ENCODE assay signal across 8 cellular contexts in the genomic region with DNA sequence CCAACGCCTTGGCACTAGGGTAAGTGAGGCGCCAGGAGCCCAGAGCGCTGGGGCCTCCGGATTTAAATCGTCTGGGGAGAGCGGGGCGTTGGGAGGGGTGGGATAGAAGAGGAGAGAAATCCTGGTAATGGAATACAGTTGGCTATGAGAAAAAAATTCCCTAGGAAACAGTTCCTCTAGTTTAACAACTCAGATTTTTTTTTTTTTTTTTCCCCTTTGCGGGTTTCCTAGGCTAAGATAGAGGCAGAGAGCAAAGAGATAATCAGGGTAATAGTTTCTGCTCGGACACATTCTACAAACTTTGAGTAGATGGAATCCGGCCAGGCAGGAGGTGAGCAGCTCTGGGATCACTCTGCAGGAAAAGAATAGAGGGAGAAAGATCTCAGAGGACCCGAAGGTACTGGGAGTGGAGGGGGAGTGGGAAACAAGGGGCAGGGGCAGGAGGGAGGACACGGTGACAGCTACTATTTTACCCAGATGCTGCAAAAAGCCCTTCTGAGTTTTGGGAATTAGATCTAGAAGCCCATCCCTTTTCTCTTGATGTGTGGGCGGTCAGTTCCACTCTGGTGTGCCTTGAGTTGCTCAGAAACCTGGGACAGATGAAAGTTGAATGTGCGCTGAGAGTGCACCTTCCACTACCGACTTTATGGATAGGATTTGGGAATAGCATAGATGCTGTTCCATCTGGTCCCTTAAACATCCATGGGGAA. TPM values are rescaled to one million over a fixed set of nuclear protein-coding genes. Genes with fewer than 3 reads are reported as not detected.
DNase-seq lines count a peak whose midpoint lies in the region; ATAC-seq and TF ChIP-seq lines count a peak whose summit lies in the region.

No MANE protein-coding gene starts in this region.

- no peaks in the 10 kb centered on the region for H3K27me3 ChIP-seq in IMR-90 (ENCODE audit: control insufficient read depth, insufficient read depth, low read length)
- H3K27me3 ChIP-seq in muscle layer of duodenum (ENCODE audit: low read depth, low read length), result peaks cover 11% of the 10 kb centered on the region

- H3K56ac ChIP-seq in IMR-90 (ENCODE audit: extremely low read depth, insufficient read depth, low read length), result peak overlapping the region; percentile 62; the same call in 1 of the 2 replicates

- peak overlapping the region; percentile 58 for H4K91ac ChIP-seq in IMR-90 (ENCODE audit: insufficient read depth, low read depth, low read length)

- peaks cover 11% of the 10 kb centered on the region; the same call in 1 of the 2 replicates for H4K20me1 ChIP-seq in IMR-90 (ENCODE audit: insufficient read depth, low read length)

- WGBS in IMR-90 (ENCODE audit: extremely low coverage in 2 of 2, insufficient read length in 1 of 2), 2 experiments, result 53% methylated on average over 3 of the region's 15 CpGs; no CpG with 5 or more reads in 1 of the 2 experiments

- peak overlapping the region; percentile 67 for H2AK5ac ChIP-seq in IMR-90 (ENCODE audit: low read depth, low read length)

- H3K4ac ChIP-seq in IMR-90 (ENCODE audit: low read depth, low read length), result peak overlapping the region; percentile 59

- ATAC-seq in IMR-90 (ENCODE audit: low read depth) (0 out of 2 replicates have a peak, but pooled peaks have one; percentile 1), GM21447 (IDR thresholded peaks at IDR 0.05; ENCODE audit: unreplicated experiment) (no peak), GM18870 (IDR thresholded peaks at IDR 0.05; ENCODE audit: unreplicated experiment) (no peak)

- H3K23ac ChIP-seq in IMR-90 (ENCODE audit: low read depth, low read length), result peak overlapping the region; percentile 39; the same call in 1 of the 2 replicates

- peak overlapping the region; percentile 91 for H2AFZ ChIP-seq in IMR-90 (replicated peaks; ENCODE audit: low read length, poor library complexity)

- H3K4me1 ChIP-seq in IMR-90 (ENCODE audit: control insufficient read depth, insufficient read depth, low read length) (peaks cover 10% of the 10 kb centered on the region), muscle layer of duodenum (ENCODE audit: control insufficient read depth in 1 of 2, insufficient read depth in 2 of 2, low read length in 2 of 2) (no peaks in the 10 kb centered on the region)

- H3K4me3 ChIP-seq in IMR-90 (ENCODE audit: insufficient read depth, low read depth, low read length) (peak overlapping the region; percentile 72), muscle layer of duodenum (ENCODE audit: low read depth in 1 of 2, low read length in 2 of 2) (peak overlapping the region; percentile 67 to 74)

- TF ChIP-seq POLR2A in IMR-90 (IDR thresholded peaks at IDR 0.05; ENCODE audit: low read depth, low read length), result no peak

- peak overlapping the region; percentile 88 for H2BK120ac ChIP-seq in IMR-90 (ENCODE audit: low read depth, low read length)

- no peak for TF ChIP-seq CTCF in 22Rv1 (IDR thresholded peaks at IDR 0.05)
- no peak for TF ChIP-seq CTCF in IMR-90 (conservative IDR thresholded peaks at IDR 0.05; ENCODE audit: low read depth, low read length)

- CTCF ChIA-PET in IMR-90 (lab: Yijun Ruan, JAX), result interaction anchor here (1.1 to 1.3 kb wide), 4 partner anchors 55 to 104 kb away, joined by 3 to 7 read pairs (median 4); no protein-coding TSS in a partner anchor

- no peaks in the 10 kb centered on the region for H3K9me3 ChIP-seq in IMR-90 (ENCODE audit: control insufficient read depth, insufficient read depth, low read length)
- H3K9me3 ChIP-seq in muscle layer of duodenum (ENCODE audit: control insufficient read depth in 1 of 2, low read length in 2 of 2), result no peaks in the 10 kb centered on the region

- H2BK5ac ChIP-seq in IMR-90 (ENCODE audit: low read depth, low read length, poor library complexity, severe bottlenecking), result peak overlapping the region; percentile 87

- dilution Hi-C loops in IMR-90 (cut with HindIII; ENCODE audit: low sequenced_read_pairs, unreplicated experiment), result no loop called here

- H3K36me3 ChIP-seq in IMR-90 (ENCODE audit: control insufficient read depth, insufficient read depth, low read length), result peaks cover 4% of the 10 kb centered on the region; the same call in 1 of the 2 replicates
- no peaks in the 10 kb centered on the region for H3K36me3 ChIP-seq in muscle layer of duodenum (ENCODE audit: control insufficient read depth in 1 of 2, insufficient read depth in 2 of 2, low read length in 2 of 2)

- DNase-seq in IMR-90 (no peak), HCEC 1CT (no peak), NCI-H526 treated with DMSO at 0.1 percent for 48 hours (lab: John Stamatoyannopoulos, UW) (no peak)

- peak overlapping the region; percentile 47 to 69; a peak in 3 of 4 replicates for H4K8ac ChIP-seq in IMR-90 (ENCODE audit: low read depth in 2 of 2, low read length in 2 of 2)

- peak overlapping the region; percentile 80 for H3K4me2 ChIP-seq in IMR-90 (ENCODE audit: low read depth, low read length)

- peaks cover 11% of the 10 kb centered on the region for H3K9me1 ChIP-seq in IMR-90 (ENCODE audit: insufficient read depth, low read length)

- H3K27ac ChIP-seq in 22Rv1 (peak overlapping the region; percentile 68), IMR-90 (ENCODE audit: insufficient read depth, low read length) (peak overlapping the region; percentile 78), muscle layer of duodenum (ENCODE audit: low read length) (peak overlapping the region; percentile 92)

- H3K4me1 Mint-ChIP-seq in dendritic cell treated with granulocyte-macrophage colony-stimulating factor and Interleukin-4, amounts not matched to agents 40 ng/mL and 50 ng/mL, for 4 days (ENCODE audit: low read depth), result peaks cover 15% of the 10 kb centered on the region

- H3K27me3 Mint-ChIP-seq in dendritic cell treated with granulocyte-macrophage colony-stimulating factor and Interleukin-4, amounts not matched to agents 40 ng/mL and 50 ng/mL, for 4 days, result peaks cover 61% of the 10 kb centered on the region

- TF ChIP-seq RAD21 in IMR-90 (IDR thresholded peaks at IDR 0.05; ENCODE audit: low read length), result no peak

- no peaks in the 10 kb centered on the region for H3K9me3 Mint-ChIP-seq in dendritic cell treated with granulocyte-macrophage colony-stimulating factor and Interleukin-4, amounts not matched to agents 40 ng/mL and 50 ng/mL, for 4 days

- peak overlapping the region; percentile 34 for H3K18ac ChIP-seq in IMR-90 (ENCODE audit: low read depth, low read length)

- in situ Hi-C loops in IMR-90 (cut with MboI; ENCODE audit: low sequenced_read_pairs), result no loop called here

- H3K9ac ChIP-seq in IMR-90 (ENCODE audit: low read depth, low read length), result peak overlapping the region; percentile 86

- no peak overlapping the region for H3K27ac Mint-ChIP-seq in dendritic cell treated with granulocyte-macrophage colony-stimulating factor and Interleukin-4, amounts not matched to agents 40 ng/mL and 50 ng/mL, for 4 days

- peak overlapping the region; percentile 95 for H2AK9ac ChIP-seq in IMR-90 (replicated peaks; ENCODE audit: low read depth, low read length, poor library complexity)

- no peaks in the 10 kb centered on the region for H3K36me3 Mint-ChIP-seq in dendritic cell treated with granulocyte-macrophage colony-stimulating factor and Interleukin-4, amounts not matched to agents 40 ng/mL and 50 ng/mL, for 4 days (ENCODE audit: low read depth)

- H3K4me3 Mint-ChIP-seq in dendritic cell treated with granulocyte-macrophage colony-stimulating factor and Interleukin-4, amounts not matched to agents 40 ng/mL and 50 ng/mL, for 4 days, result peak overlapping the region; percentile 66

- H2BK20ac ChIP-seq in IMR-90 (ENCODE audit: low read depth, low read length), result peak overlapping the region; percentile 16

- peak overlapping the region; percentile 48; the same call in 1 of the 3 replicates for H2BK15ac ChIP-seq in IMR-90 (ENCODE audit: low read depth, low read length)

- H3K79me1 ChIP-seq in IMR-90 (ENCODE audit: low read depth in 1 of 2, low read length in 2 of 2), result peaks cover 9 to 47% of the 10 kb centered on the region in 2 experiments; a peak in 3 of 4 replicates

- intact Hi-C loops in IMR-90 (cut with micrococcal nuclease), result loop anchor here (1.0 to 2.0 kb wide), 2 partner anchors 22 to 55 kb away; no protein-coding TSS in a partner anchor
- intact Hi-C loops in dendritic cell treated with granulocyte-macrophage colony-stimulating factor and Interleukin-4, amounts not matched to agents 40 ng/mL and 50 ng/mL, for 4 days (cut with micrococcal nuclease), result no loop called here

- peak overlapping the region; percentile 62 for H3K14ac ChIP-seq in IMR-90 (replicated peaks; ENCODE audit: low read depth, low read length)

- peak overlapping the region; percentile 17; the same call in 1 of the 2 replicates for H4K5ac ChIP-seq in IMR-90 (ENCODE audit: low read depth, low read length)

- POLR2A ChIA-PET in IMR-90 (lab: Charles Lee; ENCODE audit: unreplicated experiment), result interaction anchor here (0.6 kb wide), 1 partner anchor 24 kb away, joined by 3 read pairs; no protein-coding TSS in a partner anchor

- BruUV-seq in IMR-90 (replicated peaks; lab: Mats Ljungman, UMichigan), result no TSS peak

TF ChIP-seq in IMR-90, 13 proteins besides CTCF, POLR2A, EP300 and RAD21:
- TF ChIP-seq, protein P1, sequence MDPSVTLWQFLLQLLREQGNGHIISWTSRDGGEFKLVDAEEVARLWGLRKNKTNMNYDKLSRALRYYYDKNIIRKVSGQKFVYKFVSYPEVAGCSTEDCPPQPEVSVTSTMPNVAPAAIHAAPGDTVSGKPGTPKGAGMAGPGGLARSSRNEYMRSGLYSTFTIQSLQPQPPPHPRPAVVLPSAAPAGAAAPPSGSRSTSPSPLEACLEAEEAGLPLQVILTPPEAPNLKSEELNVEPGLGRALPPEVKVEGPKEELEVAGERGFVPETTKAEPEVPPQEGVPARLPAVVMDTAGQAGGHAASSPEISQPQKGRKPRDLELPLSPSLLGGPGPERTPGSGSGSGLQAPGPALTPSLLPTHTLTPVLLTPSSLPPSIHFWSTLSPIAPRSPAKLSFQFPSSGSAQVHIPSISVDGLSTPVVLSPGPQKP (IDR thresholded peaks at IDR 0.05; ENCODE audit: borderline replicate concordance, low read depth, low read length), result no peak
- TF ChIP-seq MAZ (IDR thresholded peaks at IDR 0.05; ENCODE audit: borderline replicate concordance, low read depth, low read length) (no peak), NFE2L2 (IDR thresholded peaks at IDR 0.05; ENCODE audit: low read depth, low read length) (no peak), SMC3 (IDR thresholded peaks at IDR 0.05; ENCODE audit: low read depth, low read length) (no peak), CHD1 (IDR thresholded peaks at IDR 0.05; ENCODE audit: low read depth, low read length) (peak; percentile 94), RFX5 (IDR thresholded peaks at IDR 0.05; ENCODE audit: low read depth, low read length) (no peak), MXI1 (IDR thresholded peaks at IDR 0.05; ENCODE audit: borderline replicate concordance, low read depth, low read length) (no peak), RCOR1 (IDR thresholded peaks at IDR 0.05; ENCODE audit: insufficient replicate concordance, low read length) (no peak), MAFK (IDR thresholded peaks at IDR 0.05; ENCODE audit: low read depth, low read length) (no peak)

RNA-seq across cellular contexts. Expression of gene GPRC5A, which starts 0.4 kb away (rescaled TPM):
- total RNA-seq in IMR-90 (2012; rRNA removed), result 49.6 and 49.7 TPM in 2 replicates
- 193 and 201 TPM in 2 replicates for polyA plus RNA-seq in IMR-90 (2012; rRNA removed)
- polyA plus RNA-seq in IMR-90 (2012; cell fraction: cytosol; rRNA removed), result 70.1 and 182 TPM in 2 replicates
- polyA plus RNA-seq in IMR-90 (2012; cell fraction: nucleus; rRNA removed; ENCODE audit: low replicate concordance), result 125 and 230 TPM in 2 replicates
